ENCODE assay signal across 1 cellular context in genomic region chr2:96400049-96401000, GRCh38.
TF ChIP-seq lines count a peak whose summit lies in the region.

No MANE protein-coding gene starts in this region.

TF ChIP-seq in GM23338, 12 proteins besides CTCF, POLR2A, EP300 and RAD21 (continued from another document):
- TF ChIP-seq ZNF462 (CRISPR knock-in tag; IDR thresholded peaks at IDR 0.05) = no peak
- TF ChIP-seq ETS1 (IDR thresholded peaks at IDR 0.05) = no peak
- TF ChIP-seq STAT1 (IDR thresholded peaks at IDR 0.05; ENCODE audit: unreplicated experiment) = no peak
- no peak for TF ChIP-seq NANOG (IDR thresholded peaks at IDR 0.05; ENCODE audit: borderline replicate concordance)
- TF ChIP-seq POLR2AphosphoS5 (IDR thresholded peaks at IDR 0.05; ENCODE audit: low read depth) = no peak
- no peak for TF ChIP-seq JUNB (IDR thresholded peaks at IDR 0.05; ENCODE audit: unreplicated experiment)
- TF ChIP-seq CREB1 (CRISPR knock-in tag; IDR thresholded peaks at IDR 0.05; ENCODE audit: low read depth) = no peak
TF ChIP-seq in GM23338: peak in this region for 0.
